8 cellular contexts compared by ENCODE assay signal in the genomic region with DNA sequence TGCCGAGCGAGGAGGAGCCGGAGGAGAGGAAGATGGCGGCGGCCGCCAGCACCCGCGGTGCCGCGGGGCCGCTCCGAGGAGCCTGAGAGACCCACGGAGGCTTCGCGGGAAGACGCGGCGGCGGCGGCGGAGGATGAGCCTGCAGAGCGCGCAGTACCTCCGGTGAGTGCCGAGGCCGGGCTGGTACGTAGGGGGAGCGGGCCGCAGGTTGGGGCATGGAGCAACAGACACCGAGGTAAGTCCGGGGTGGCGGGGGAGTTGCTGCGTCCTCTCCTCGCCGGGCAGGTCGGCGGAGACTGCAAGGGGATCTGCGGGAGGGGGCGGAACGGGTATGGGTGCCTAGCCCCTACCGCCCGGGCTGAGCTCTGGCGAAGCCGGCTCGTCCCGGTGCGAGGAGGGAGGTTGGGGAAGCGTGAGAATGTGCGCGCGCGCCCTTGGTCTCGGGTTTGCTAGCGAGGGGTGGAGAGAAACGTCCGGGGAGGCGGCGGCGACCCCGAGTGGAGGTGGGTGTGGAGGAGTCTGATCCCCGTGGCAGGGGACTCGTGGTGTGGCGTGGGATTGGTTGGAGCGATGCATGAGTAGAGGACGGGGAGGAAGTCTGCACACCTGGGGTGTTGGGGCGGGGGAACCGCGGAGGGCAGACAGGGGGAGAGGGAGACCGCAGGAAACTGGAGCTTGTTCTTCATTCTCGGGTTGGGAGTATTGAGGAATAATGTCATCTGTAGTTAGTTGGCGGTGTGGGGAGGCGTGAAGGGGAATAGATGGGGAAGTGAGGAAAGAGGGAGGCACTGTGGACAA. TPM values are rescaled to one million over a fixed set of nuclear protein-coding genes. Genes with fewer than 3 reads are reported as not detected.
A peak's percentile ranks its signal among the peaks of the same experiment; 100 is the strongest.
DNase-seq lines count a peak whose midpoint lies in the region; ATAC-seq and TF ChIP-seq lines count a peak whose summit lies in the region.

A gene with protein sequence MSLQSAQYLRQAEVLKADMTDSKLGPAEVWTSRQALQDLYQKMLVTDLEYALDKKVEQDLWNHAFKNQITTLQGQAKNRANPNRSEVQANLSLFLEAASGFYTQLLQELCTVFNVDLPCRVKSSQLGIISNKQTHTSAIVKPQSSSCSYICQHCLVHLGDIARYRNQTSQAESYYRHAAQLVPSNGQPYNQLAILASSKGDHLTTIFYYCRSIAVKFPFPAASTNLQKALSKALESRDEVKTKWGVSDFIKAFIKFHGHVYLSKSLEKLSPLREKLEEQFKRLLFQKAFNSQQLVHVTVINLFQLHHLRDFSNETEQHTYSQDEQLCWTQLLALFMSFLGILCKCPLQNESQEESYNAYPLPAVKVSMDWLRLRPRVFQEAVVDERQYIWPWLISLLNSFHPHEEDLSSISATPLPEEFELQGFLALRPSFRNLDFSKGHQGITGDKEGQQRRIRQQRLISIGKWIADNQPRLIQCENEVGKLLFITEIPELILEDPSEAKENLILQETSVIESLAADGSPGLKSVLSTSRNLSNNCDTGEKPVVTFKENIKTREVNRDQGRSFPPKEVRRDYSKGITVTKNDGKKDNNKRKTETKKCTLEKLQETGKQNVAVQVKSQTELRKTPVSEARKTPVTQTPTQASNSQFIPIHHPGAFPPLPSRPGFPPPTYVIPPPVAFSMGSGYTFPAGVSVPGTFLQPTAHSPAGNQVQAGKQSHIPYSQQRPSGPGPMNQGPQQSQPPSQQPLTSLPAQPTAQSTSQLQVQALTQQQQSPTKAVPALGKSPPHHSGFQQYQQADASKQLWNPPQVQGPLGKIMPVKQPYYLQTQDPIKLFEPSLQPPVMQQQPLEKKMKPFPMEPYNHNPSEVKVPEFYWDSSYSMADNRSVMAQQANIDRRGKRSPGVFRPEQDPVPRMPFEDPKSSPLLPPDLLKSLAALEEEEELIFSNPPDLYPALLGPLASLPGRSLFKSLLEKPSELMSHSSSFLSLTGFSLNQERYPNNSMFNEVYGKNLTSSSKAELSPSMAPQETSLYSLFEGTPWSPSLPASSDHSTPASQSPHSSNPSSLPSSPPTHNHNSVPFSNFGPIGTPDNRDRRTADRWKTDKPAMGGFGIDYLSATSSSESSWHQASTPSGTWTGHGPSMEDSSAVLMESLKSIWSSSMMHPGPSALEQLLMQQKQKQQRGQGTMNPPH (plus strand): TSS at position 12 of the 798 bp plus-strand sequence. CDS start 122 bp downstream, at position 134.

- H3K9me3 ChIP-seq in HUES48 (ENCODE audit: control insufficient read depth, insufficient read depth, low read length) = no peaks in the 10 kb centered on the region

- H3K27me3 ChIP-seq in HUES48 (ENCODE audit: control insufficient read depth, insufficient read depth, low read length) = no peaks in the 10 kb centered on the region

- peak; percentile 24 for DNase-seq in COLO829 (ENCODE audit: low spot score)
- peak; percentile 51 for DNase-seq in T-helper 9 cell
- DNase-seq in cardiac fibroblast (ENCODE audit: low read depth in 2 of 2) = peak; percentile 12 to 24
- DNase-seq in left colon = peak; percentile 65 to 68
- DNase-seq in stimulated activated CD4-positive, alpha-beta T cell treated with anti-CD3 and anti-CD28 coated beads, Interleukin-1b, Interleukin-23, amount 100 ng/mL, for 4 hours (ENCODE audit: low read depth in 2 of 2) = peak; percentile 25 to 47
- DNase-seq in epidermal melanocyte (ENCODE audit: insufficient read length, low spot score) = no peak

- peaks cover 20% of the 10 kb centered on the region for H3K4me1 ChIP-seq in HUES48 (ENCODE audit: control insufficient read depth, insufficient read depth, low read length)

- H3K4me3 ChIP-seq in HUES48 (ENCODE audit: low read depth, low read length) (peak within 1 kb of the TSS; percentile 89), cardiac fibroblast (replicated peaks in 1 of 2; ENCODE audit: low read depth in 2 of 2, low read length in 2 of 2) (peak within 1 kb of the TSS; percentile 90 to 98)

- H3K36me3 ChIP-seq in HUES48 (ENCODE audit: control insufficient read depth, insufficient read depth, low read length) = no peaks in the 10 kb centered on the region

- intact Hi-C loops in left colon (cut with DNase I, micrococcal nuclease) = loop anchor here in 1 of 2 donors (5.0 kb wide), 1 partner anchor 150 kb away; no protein-coding TSS in a partner anchor

- ATAC-seq in GM19463 (IDR thresholded peaks at IDR 0.05; ENCODE audit: unreplicated experiment) (peak; percentile 14), left colon (peak; percentile 8)

- peak within 1 kb of the TSS; percentile 99 for H3K9ac ChIP-seq in HUES48 (ENCODE audit: low read depth, low read length)

- TF ChIP-seq CTCF in cardiac fibroblast (IDR thresholded peaks at IDR 0.05; ENCODE audit: low read depth, low read length) = no peak

- peak within 1 kb of the TSS; percentile 99 for H3K27ac ChIP-seq in HUES48 (ENCODE audit: low read depth, low read length)

RNA-seq across cellular contexts. Expression of the gene that starts here (rescaled TPM):
- 10 to 100 TPM; 53.4 to 56.3 TPM for total RNA-seq in left colon
